Comparison of ENCODE assay signal across 17 cellular contexts in genomic region chr4:45438047-45438446, GRCh38.
DNase-seq lines count a peak whose midpoint lies in the region; ATAC-seq and TF ChIP-seq lines count a peak whose summit lies in the region.
"Had no signal": no experiment of that assay in that cellular context is flagged by ENCODE, and none has a peak within 500 bp of the region (broad histone marks: within the 10 kb centered on the region; RNA-seq: fewer than 3 reads in every experiment).

No MANE protein-coding gene starts in this region.

- intact Hi-C loops in mammary epithelial cell (cut with micrococcal nuclease): no loop called here

- H3K36me3 Mint-ChIP-seq in stimulated activated effector memory CD8-positive, alpha-beta T cell treated with anti-CD3 and anti-CD28 coated beads, Interleukin-12 subunit alpha, Interleukin-12 subunit beta, amount 100 ng/mL, for 72 hours: no peaks in the 10 kb centered on the region
- peaks cover under 1% of the 10 kb centered on the region for H3K36me3 Mint-ChIP-seq in natural killer cell treated with Interleukin-12 subunit alpha and Interleukin-12 subunit beta and Interleukin-15 and Interleukin-18, amount 100 ng/mL, for 72 hours
- H3K36me3 Mint-ChIP-seq: CD8-positive, alpha-beta T cell had no signal

- no peaks in the 10 kb centered on the region for H3K36me3 ChIP-seq in GM23248 (ENCODE audit: low read depth)
- H3K36me3 ChIP-seq in mammary epithelial cell (ENCODE audit: insufficient read depth, low read length): no peaks in the 10 kb centered on the region
- H3K36me3 ChIP-seq: BE2C, SJSA1 had no signal

- H3K4me3 Mint-ChIP-seq in stimulated activated effector memory CD8-positive, alpha-beta T cell treated with anti-CD3 and anti-CD28 coated beads, Interleukin-12 subunit alpha, Interleukin-12 subunit beta, amount 100 ng/mL, for 72 hours: no peak overlapping the region
- H3K4me3 Mint-ChIP-seq in natural killer cell treated with Interleukin-12 subunit alpha and Interleukin-12 subunit beta and Interleukin-15 and Interleukin-18, amount 100 ng/mL, for 72 hours: no peak overlapping the region
- H3K4me3 Mint-ChIP-seq: CD8-positive, alpha-beta T cell; H9 had no signal

- H2AFZ ChIP-seq in GM23248 (no peak overlapping the region), mammary epithelial cell (ENCODE audit: low read depth, low read length) (no peak overlapping the region)

- dilution Hi-C loops in mammary epithelial cell (cut with HindIII; ENCODE audit: low sequenced_read_pairs): no loop called here

- H3K27ac Mint-ChIP-seq in stimulated activated effector memory CD8-positive, alpha-beta T cell treated with anti-CD3 and anti-CD28 coated beads, Interleukin-12 subunit alpha, Interleukin-12 subunit beta, amount 100 ng/mL, for 72 hours: no peak overlapping the region
- H3K27ac Mint-ChIP-seq in natural killer cell treated with Interleukin-12 subunit alpha and Interleukin-12 subunit beta and Interleukin-15 and Interleukin-18, amount 100 ng/mL, for 72 hours: no peak overlapping the region
- H3K27ac Mint-ChIP-seq: CD8-positive, alpha-beta T cell; H9 had no signal

- H3K9me3 ChIP-seq in GM23248 (ENCODE audit: low read depth) (no peaks in the 10 kb centered on the region), mammary epithelial cell (replicated peaks; ENCODE audit: insufficient read depth, low read length) (no peaks in the 10 kb centered on the region)
- H3K9me3 ChIP-seq: BE2C, SJSA1 had no signal

- H3K9me2 ChIP-seq in GM23248 (ENCODE audit: insufficient read depth): no peaks in the 10 kb centered on the region

- H3K9me3 Mint-ChIP-seq in stimulated activated effector memory CD8-positive, alpha-beta T cell treated with anti-CD3 and anti-CD28 coated beads, Interleukin-12 subunit alpha, Interleukin-12 subunit beta, amount 100 ng/mL, for 72 hours: peaks cover 10% of the 10 kb centered on the region
- peaks cover 4% of the 10 kb centered on the region for H3K9me3 Mint-ChIP-seq in natural killer cell treated with Interleukin-12 subunit alpha and Interleukin-12 subunit beta and Interleukin-15 and Interleukin-18, amount 100 ng/mL, for 72 hours
- H3K9me3 Mint-ChIP-seq: H9 had no signal

- no peaks in the 10 kb centered on the region for H3F3A ChIP-seq in GM23248 (ENCODE audit: insufficient read depth)

- H3K4me1 Mint-ChIP-seq in stimulated activated effector memory CD8-positive, alpha-beta T cell treated with anti-CD3 and anti-CD28 coated beads, Interleukin-12 subunit alpha, Interleukin-12 subunit beta, amount 100 ng/mL, for 72 hours: no peaks in the 10 kb centered on the region
- no peaks in the 10 kb centered on the region for H3K4me1 Mint-ChIP-seq in natural killer cell treated with Interleukin-12 subunit alpha and Interleukin-12 subunit beta and Interleukin-15 and Interleukin-18, amount 100 ng/mL, for 72 hours (ENCODE audit: low read depth in 2 of 2)
- H3K4me1 Mint-ChIP-seq: H9 had no signal

- H4K20me1 ChIP-seq in GM23248 (ENCODE audit: insufficient read depth) (no peaks in the 10 kb centered on the region), mammary epithelial cell (ENCODE audit: insufficient read depth, low read length) (no peaks in the 10 kb centered on the region)

- CTCF ChIA-PET in mammary epithelial cell (lab: Charles Lee; ENCODE audit: low non-redundant PET): no interaction called here

- TF ChIP-seq CTCF in mammary epithelial cell (conservative IDR thresholded peaks at IDR 0.05 in 1 of 2, IDR thresholded peaks at IDR 0.05 in 1 of 2; ENCODE audit: extremely low read depth in 1 of 2, insufficient read depth in 1 of 2, low read depth in 1 of 2, low read length in 2 of 2): no peak

- 0% methylated on average over 2 of the region's 2 CpGs for WGBS in GM23248 (ENCODE audit: low coverage in 1 of 2, low lambda C conversion rate in 2 of 2, missing lambda C conversion rate in 2 of 2), 2 experiments
- 44% methylated on average over 2 of the region's 2 CpGs for WGBS in mammary epithelial cell (ENCODE audit: low coverage, missing lambda C conversion rate)

- H3K27ac ChIP-seq in GM23248: no peak overlapping the region
- no peak overlapping the region for H3K27ac ChIP-seq in mammary epithelial cell (ENCODE audit: insufficient read depth, low read depth, low read length)
- H3K27ac ChIP-seq: SJSA1 had no signal

- H3K4me2 ChIP-seq in GM23248 (ENCODE audit: unreplicated experiment) (no peak overlapping the region), mammary epithelial cell (ENCODE audit: insufficient read depth, low read depth, low read length) (no peak overlapping the region)

- H3K4me1 ChIP-seq in GM23248 (ENCODE audit: insufficient read depth): no peaks in the 10 kb centered on the region
- H3K4me1 ChIP-seq in mammary epithelial cell (ENCODE audit: insufficient read depth, low read length): peaks cover 3% of the 10 kb centered on the region
- H3K4me1 ChIP-seq: BE2C, SJSA1 had no signal

- no TSS peak for BruUV-seq in mammary epithelial cell (replicated peaks; lab: Mats Ljungman, UMichigan)

- H3K9ac ChIP-seq in GM23248 (no peak overlapping the region), mammary epithelial cell (ENCODE audit: insufficient read depth, low read length) (no peak overlapping the region)

- peak; percentile 3 for DNase-seq in ACHN
- peak; percentile 1 for DNase-seq in GM23248
- DNase-seq in mammary epithelial cell: peak; percentile 33
- DNase-seq in kidney tubule cell (ENCODE audit: low spot score): peak; percentile 17
- no peak for DNase-seq in stimulated activated effector memory CD8-positive, alpha-beta T cell treated with anti-CD3 and anti-CD28 coated beads, Interleukin-12 subunit alpha, Interleukin-12 subunit beta, amount 100 ng/mL, for 72 hours (ENCODE audit: low spot score in 2 of 2)
- DNase-seq in middle frontal gyrus (ENCODE audit: extremely low spot score, low spot score): no peak
- DNase-seq in natural killer cell treated with Interleukin-12 subunit alpha and Interleukin-12 subunit beta and Interleukin-15 and Interleukin-18, amount 100 ng/mL, for 72 hours (ENCODE audit: low spot score): no peak
- DNase-seq: BE2C; CD8-positive, alpha-beta T cell; H9; Karpas-422; NCI-H1105 treated with DMSO at 0.1 percent for 48 hours; NCI-H187; NCI-H2171; NCI-H510A had no signal

- no peaks in the 10 kb centered on the region for H3K79me2 ChIP-seq in GM23248 (ENCODE audit: insufficient read depth)
- H3K79me2 ChIP-seq in mammary epithelial cell (ENCODE audit: insufficient read depth, low read length): no peaks in the 10 kb centered on the region

- no peaks in the 10 kb centered on the region for H3K27me3 ChIP-seq in GM23248 (replicated peaks; ENCODE audit: insufficient read depth)
- no peaks in the 10 kb centered on the region for H3K27me3 ChIP-seq in mammary epithelial cell (ENCODE audit: insufficient read depth, low read length)
- H3K27me3 ChIP-seq: BE2C, SJSA1 had no signal

- no peaks in the 10 kb centered on the region for H3K27me3 Mint-ChIP-seq in natural killer cell treated with Interleukin-12 subunit alpha and Interleukin-12 subunit beta and Interleukin-15 and Interleukin-18, amount 100 ng/mL, for 72 hours

- H3K4me3 ChIP-seq in GM23248: no peak overlapping the region
- no peak overlapping the region for H3K4me3 ChIP-seq in mammary epithelial cell (replicated peaks in 1 of 3; ENCODE audit: insufficient read depth in 1 of 3, low read depth in 2 of 3, low read length in 3 of 3)
- H3K4me3 ChIP-seq: SJSA1 had no signal

- no peak for ATAC-seq in stimulated activated effector memory CD8-positive, alpha-beta T cell treated with anti-CD3 and anti-CD28 coated beads, Interleukin-12 subunit alpha, Interleukin-12 subunit beta, amount 100 ng/mL, for 72 hours
- no peak for ATAC-seq in GM21381 (IDR thresholded peaks at IDR 0.05; ENCODE audit: unreplicated experiment)
- no peak for ATAC-seq in natural killer cell treated with Interleukin-12 subunit alpha and Interleukin-12 subunit beta and Interleukin-15 and Interleukin-18, amount 100 ng/mL, for 72 hours
- ATAC-seq: CD8-positive, alpha-beta T cell had no signal

- in situ Hi-C loops in ACHN (cut with HindIII; ENCODE audit: low pct_ligation_motif_present, low pct_unique_long_range_greater_than_20kb, low sequenced_read_pairs) (no loop called here), GM23248 (cut with MboI) (no loop called here), mammary epithelial cell (cut with MboI; ENCODE audit: low sequenced_read_pairs in 2 of 2) (loop anchor here in 1 of 2 donors (25.0 kb wide), 1 partner anchor 501 kb away; no protein-coding TSS in a partner anchor)

Comparison
In these comparisons a context has a peak if more than half of its experiments do, and no peak if none do; other contexts are left out.
1. DNase-seq: peak in ACHN (single experiment), GM23248 (single experiment), mammary epithelial cell (single experiment) and kidney tubule cell (single experiment); none in stimulated activated effector memory CD8-positive, alpha-beta T cell treated with anti-CD3 and anti-CD28 coated beads, Interleukin-12 subunit alpha, Interleukin-12 subunit beta, amount 100 ng/mL, for 72 hours (0 of 2), middle frontal gyrus (single experiment) and natural killer cell treated with Interleukin-12 subunit alpha and Interleukin-12 subunit beta and Interleukin-15 and Interleukin-18, amount 100 ng/mL, for 72 hours (single experiment).